Comparison of ENCODE assay signal across 34 cellular contexts in genomic region chr5:62956597-62956996, GRCh38.
"Had no signal": no experiment of that assay in that cellular context is flagged by ENCODE, and none has a peak within 500 bp of the region (broad histone marks: within the 10 kb centered on the region; RNA-seq: fewer than 3 reads in every experiment).

No MANE protein-coding gene starts in this region.

- H3K27me3 ChIP-seq: MG63 had no signal

- H3K4me3 ChIP-seq: MG63 had no signal

- H3K36me3 ChIP-seq: MG63 had no signal

- H3K9me3 ChIP-seq: MG63 had no signal

- H3K27ac ChIP-seq: KMS-11 had no signal

- H3K9ac ChIP-seq: KMS-11 had no signal

- DNase-seq: Karpas-422, Kasumi-1, MG63, MM.1S, MV-4-11, NCI-H1048, NCI-H1092, NCI-H1092 treated with DMSO at 0.1 percent for 48 hours, NCI-H1105, NCI-H1105 treated with DMSO at 0.1 percent for 48 hours, NCI-H1417, NCI-H1417 treated with DMSO at 0.1 percent for 48 hours, NCI-H1436, NCI-H1436 treated with DMSO at 0.1 percent for 48 hours, NCI-H146, NCI-H1694, NCI-H1694 treated with DMSO at 0.1 percent for 48 hours, NCI-H187, NCI-H187 treated with DMSO at 0.1 percent for 48 hours, NCI-H1930, NCI-H2029, NCI-H2029 treated with DMSO at 0.1 percent for 48 hours, NCI-H2081, NCI-H2081 treated with DMSO at 0.1 percent for 48 hours, NCI-H2107, NCI-H2171, NCI-H2171 treated with DMSO at 0.1 percent for 48 hours, NCI-H2227 treated with DMSO at 0.1 percent for 48 hours, NCI-H226, NCI-H345, NCI-H446, NCI-H446 treated with DMSO at 0.1 percent for 48 hours, NCI-H510A had no signal

- H3K4me2 ChIP-seq: KMS-11 had no signal
